In the genomic region with DNA sequence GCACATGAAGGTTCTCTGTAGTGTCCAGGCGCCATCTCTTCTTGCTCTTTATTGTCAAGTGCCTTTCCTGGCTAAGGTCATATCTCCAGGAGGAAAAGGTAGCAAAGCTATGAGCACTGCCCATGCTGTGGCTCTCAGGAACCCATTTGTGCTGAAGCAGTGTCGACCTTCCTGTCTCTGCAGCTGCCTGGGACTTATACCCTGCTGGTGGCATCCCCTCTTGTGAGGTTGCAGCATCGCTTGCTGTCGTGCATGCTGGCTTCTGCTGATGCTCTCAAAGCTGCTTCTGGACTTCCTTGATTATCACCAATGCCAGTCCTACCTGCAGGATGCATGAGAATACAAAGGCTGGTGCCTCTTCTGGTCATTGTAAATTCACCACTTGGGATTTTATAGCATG, we compare ENCODE assay signal across 27 cellular contexts. TPM values are rescaled to one million over a fixed set of nuclear protein-coding genes. Genes with fewer than 3 reads are reported as not detected.
DNase-seq lines count a peak whose midpoint lies in the region; ATAC-seq, FAIRE-seq and TF ChIP-seq lines count a peak whose summit lies in the region.
"Had no signal": no experiment of that assay in that cellular context is flagged by ENCODE, and none has a peak within 500 bp of the region (broad histone marks: within the 10 kb centered on the region; RNA-seq: fewer than 3 reads in every experiment).

No MANE protein-coding gene starts in this region.

- H3K56ac ChIP-seq in IMR-90 (ENCODE audit: extremely low read depth, insufficient read depth, low read length), result no peak overlapping the region

- H3K9ac ChIP-seq in IMR-90 (ENCODE audit: low read depth, low read length), result no peak overlapping the region
- H3K9ac ChIP-seq: BLaER1 treated with 17β-estradiol and CSF1 and Interleukin-3, amounts not matched to agents 10 nM and 100 nM had no signal

- no peaks in the 10 kb centered on the region for H3K79me1 ChIP-seq in IMR-90 (ENCODE audit: low read depth in 1 of 2, low read length in 2 of 2)

- ATAC-seq in IMR-90 (ENCODE audit: low read depth) (no peak), GM21786 (IDR thresholded peaks at IDR 0.05; ENCODE audit: unreplicated experiment) (no peak)
- ATAC-seq: A549, GM12878 had no signal

- no peak overlapping the region for H4K8ac ChIP-seq in IMR-90 (ENCODE audit: low read depth in 2 of 2, low read length in 2 of 2)

- no peak for DNase-seq in IMR-90
- no peak for DNase-seq in chondrocyte (ENCODE audit: low spot score)
- DNase-seq in osteocyte (ENCODE audit: extremely low spot score, unreplicated experiment), result no peak
- no peak for DNase-seq in urothelium cell line (ENCODE audit: low spot score)
- no peak for DNase-seq in OCI-M2 (lab: John Stamatoyannopoulos, UW; ENCODE audit: unreplicated experiment)
- DNase-seq in esophagus muscularis mucosa (ENCODE audit: extremely low spot score), result no peak
- DNase-seq: 8988T; ACHN; AML-193; BE2C; CD4-positive, alpha-beta T cell; CD8-positive, alpha-beta memory T cell; DMS 273 treated with DMSO at 0.1 percent for 48 hours; DMS79; EL; GDM1; GOT3; HFFc6 had no signal

- peaks cover 11% of the 10 kb centered on the region; the same call in 1 of the 2 replicates for H3K9me1 ChIP-seq in IMR-90 (ENCODE audit: insufficient read depth, low read length)

- H2BK15ac ChIP-seq in IMR-90 (ENCODE audit: low read depth, low read length), result no peak overlapping the region

- H2AK9ac ChIP-seq in IMR-90 (replicated peaks; ENCODE audit: low read depth, low read length, poor library complexity), result no peak overlapping the region

- no peak overlapping the region for H4K91ac ChIP-seq in IMR-90 (ENCODE audit: insufficient read depth, low read depth, low read length)

- TF ChIP-seq RAD21 in IMR-90 (IDR thresholded peaks at IDR 0.05; ENCODE audit: low read length), result no peak

- H3K36me3 Mint-ChIP-seq in chondrocyte (ENCODE audit: low read depth) (no peaks in the 10 kb centered on the region), osteocyte (ENCODE audit: unreplicated experiment) (no peaks in the 10 kb centered on the region)
- H3K36me3 Mint-ChIP-seq: CD14-positive monocyte; CD8-positive, alpha-beta memory T cell had no signal

- H3K23ac ChIP-seq in IMR-90 (ENCODE audit: low read depth, low read length), result no peak overlapping the region

- H3K18ac ChIP-seq in IMR-90 (ENCODE audit: low read depth, low read length), result no peak overlapping the region

- 83% methylated on average over 3 of the region's 4 CpGs; no CpG with 5 or more reads in 1 of the 2 experiments for WGBS in IMR-90 (ENCODE audit: extremely low coverage in 2 of 2, insufficient read length in 1 of 2), 2 experiments
- WGBS in esophagus muscularis mucosa, result 95% methylated on average over 4 of the region's 4 CpGs

- no peak for TF ChIP-seq EP300 in esophagus muscularis mucosa (IDR thresholded peaks at IDR 0.05)

- no peak for TF ChIP-seq CTCF in IMR-90 (conservative IDR thresholded peaks at IDR 0.05; ENCODE audit: low read depth, low read length)
- no peak for TF ChIP-seq CTCF in chondrocyte (IDR thresholded peaks at IDR 0.05)
- no peak for TF ChIP-seq CTCF in osteocyte (IDR thresholded peaks at IDR 0.05)
- no peak for TF ChIP-seq CTCF in esophagus muscularis mucosa (IDR thresholded peaks at IDR 0.05)

- no peak overlapping the region for H2AK5ac ChIP-seq in IMR-90 (ENCODE audit: low read depth, low read length)

- in situ Hi-C loops in IMR-90 (cut with MboI; ENCODE audit: low sequenced_read_pairs), result no loop called here

- peak overlapping the region; percentile 45; the same call in 1 of the 2 replicates for H2BK20ac ChIP-seq in IMR-90 (ENCODE audit: low read depth, low read length)

- intact Hi-C loops in IMR-90 (cut with micrococcal nuclease), result no loop called here
- intact Hi-C loops in esophagus muscularis mucosa (cut with DNase I), result no loop called here

- H3K27me3 Mint-ChIP-seq in chondrocyte (ENCODE audit: low read depth) (no peaks in the 10 kb centered on the region), osteocyte (ENCODE audit: unreplicated experiment) (no peaks in the 10 kb centered on the region)
- H3K27me3 Mint-ChIP-seq: CD4-positive, alpha-beta T cell had no signal

- FAIRE-seq in urothelium cell line (lab: Jason Lieb, UNC), result peak; percentile 5
- FAIRE-seq: A549, D721Med, GM12878, GM19239, H54 had no signal

- H3K36me3 ChIP-seq in IMR-90 (ENCODE audit: control insufficient read depth, insufficient read depth, low read length) (no peaks in the 10 kb centered on the region), esophagus muscularis mucosa (no peaks in the 10 kb centered on the region)
- H3K36me3 ChIP-seq: BE2C; BLaER1 treated with 17β-estradiol and CSF1 and Interleukin-3, amounts not matched to agents 10 nM and 100 nM; HAP-1 had no signal

- H3K27ac Mint-ChIP-seq in chondrocyte (ENCODE audit: unreplicated experiment) (peak overlapping the region; percentile 99), osteocyte (ENCODE audit: unreplicated experiment) (peak overlapping the region; percentile 99)
- H3K27ac Mint-ChIP-seq: CD14-positive monocyte; CD4-positive, alpha-beta T cell; CD8-positive, alpha-beta memory T cell; HFFc6 had no signal

- no peak overlapping the region for H3K27ac ChIP-seq in IMR-90 (ENCODE audit: insufficient read depth, low read length)
- H3K27ac ChIP-seq in esophagus muscularis mucosa (replicated peaks in 1 of 4), result no peak overlapping the region
- H3K27ac ChIP-seq: A549; BLaER1 treated with 17β-estradiol and CSF1 and Interleukin-3, amounts not matched to agents 10 nM and 100 nM had no signal

- BruUV-seq in IMR-90 (replicated peaks; lab: Mats Ljungman, UMichigan), result no TSS peak

- H3K4me1 Mint-ChIP-seq in chondrocyte (ENCODE audit: low read depth) (peaks cover 45% of the 10 kb centered on the region), osteocyte (ENCODE audit: unreplicated experiment) (peaks cover 41% of the 10 kb centered on the region)

- no peak overlapping the region for H4K5ac ChIP-seq in IMR-90 (ENCODE audit: low read depth, low read length)

- CTCF ChIA-PET in IMR-90 (lab: Yijun Ruan, JAX), result no interaction called here

- H3K14ac ChIP-seq in IMR-90 (replicated peaks; ENCODE audit: low read depth, low read length), result no peak overlapping the region

- no peaks in the 10 kb centered on the region for H3K27me3 ChIP-seq in IMR-90 (ENCODE audit: control insufficient read depth, insufficient read depth, low read length)
- H3K27me3 ChIP-seq in esophagus muscularis mucosa, result peaks cover 0 to 15% (median 0%) of the 10 kb centered on the region in 4 donors
- H3K27me3 ChIP-seq: BE2C had no signal

- H3K4me1 ChIP-seq in IMR-90 (ENCODE audit: control insufficient read depth, insufficient read depth, low read length) (peaks cover 11% of the 10 kb centered on the region), esophagus muscularis mucosa (peaks cover 4 to 28% (median 22%) of the 10 kb centered on the region in 4 donors)
- H3K4me1 ChIP-seq: A549, BE2C, HAP-1 had no signal

- dilution Hi-C loops in IMR-90 (cut with HindIII; ENCODE audit: low sequenced_read_pairs, unreplicated experiment), result no loop called here

- no peak for TF ChIP-seq POLR2A in IMR-90 (IDR thresholded peaks at IDR 0.05; ENCODE audit: low read depth, low read length)
- TF ChIP-seq POLR2A in esophagus muscularis mucosa (IDR thresholded peaks at IDR 0.05; ENCODE audit: low read depth), result no peak

- H3K9me3 Mint-ChIP-seq in chondrocyte (ENCODE audit: low read depth) (no peaks in the 10 kb centered on the region), osteocyte (ENCODE audit: unreplicated experiment) (no peaks in the 10 kb centered on the region)
- H3K9me3 Mint-ChIP-seq: CD4-positive, alpha-beta T cell; CD8-positive, alpha-beta memory T cell; HFFc6 had no signal

- no peak overlapping the region for H3K4me2 ChIP-seq in IMR-90 (ENCODE audit: low read depth, low read length)
- H3K4me2 ChIP-seq: A549; BLaER1 treated with 17β-estradiol and CSF1 and Interleukin-3, amounts not matched to agents 10 nM and 100 nM had no signal

- H3K9me3 ChIP-seq in IMR-90 (ENCODE audit: control insufficient read depth, insufficient read depth, low read length) (no peaks in the 10 kb centered on the region), esophagus muscularis mucosa (no peaks in the 10 kb centered on the region)
- H3K9me3 ChIP-seq: A549, BE2C, HAP-1 had no signal

- H3K4me3 ChIP-seq in IMR-90 (ENCODE audit: insufficient read depth, low read depth, low read length) (no peak overlapping the region), esophagus muscularis mucosa (no peak overlapping the region)
- H3K4me3 ChIP-seq: A549; BLaER1 treated with 17β-estradiol and CSF1 and Interleukin-3, amounts not matched to agents 10 nM and 100 nM; GM12878; HAP-1 had no signal

- POLR2A ChIA-PET in IMR-90 (lab: Charles Lee; ENCODE audit: unreplicated experiment), result no interaction called here

- H3K4me3 Mint-ChIP-seq in chondrocyte (ENCODE audit: unreplicated experiment), result peak overlapping the region; percentile 31
- H3K4me3 Mint-ChIP-seq in osteocyte (ENCODE audit: unreplicated experiment), result no peak overlapping the region
- H3K4me3 Mint-ChIP-seq: CD14-positive monocyte; CD4-positive, alpha-beta T cell; CD8-positive, alpha-beta memory T cell; HFFc6 had no signal

- no peak overlapping the region for H2BK5ac ChIP-seq in IMR-90 (ENCODE audit: low read depth, low read length, poor library complexity, severe bottlenecking)

- H3K4ac ChIP-seq in IMR-90 (ENCODE audit: low read depth, low read length), result no peak overlapping the region

- H4K20me1 ChIP-seq in IMR-90 (ENCODE audit: insufficient read depth, low read length), result peaks cover 4% of the 10 kb centered on the region; the same call in 1 of the 2 replicates
- H4K20me1 ChIP-seq: BLaER1 treated with 17β-estradiol and CSF1 and Interleukin-3, amounts not matched to agents 10 nM and 100 nM had no signal

- no peak overlapping the region; the same call in 1 of the 2 replicates for H2BK120ac ChIP-seq in IMR-90 (ENCODE audit: low read depth, low read length)

- H2AFZ ChIP-seq in IMR-90 (replicated peaks; ENCODE audit: low read length, poor library complexity), result no peak overlapping the region

RNA-seq across cellular contexts. Expression of gene PTPN2, which starts 22.1 kb away (rescaled TPM):
- 30.6 and 36.9 TPM in 2 replicates for total RNA-seq in IMR-90 (2012; rRNA removed)
- polyA plus RNA-seq in IMR-90 (2012; rRNA removed), result 10.9 and 13.2 TPM in 2 replicates
- polyA plus RNA-seq in IMR-90 (2012; cell fraction: cytosol; rRNA removed), result 2.4 and 3.9 TPM in 2 replicates
- 3.7 and 32.1 TPM in 2 replicates for polyA plus RNA-seq in IMR-90 (2012; cell fraction: nucleus; rRNA removed; ENCODE audit: low replicate concordance)
- 21.9 to 29.0 TPM (median 22.2 TPM) in 3 replicates for total RNA-seq in chondrocyte
- total RNA-seq in osteocyte, result 27.1 and 28.6 TPM in 2 replicates
- total RNA-seq in esophagus muscularis mucosa, result 10 to 100 TPM; 14.3 to 27.5 (median 18.0) TPM

RNA-seq across cellular contexts. Expression of gene SEH1L, which starts 41.7 kb away (rescaled TPM):
- total RNA-seq in IMR-90 (2012; rRNA removed) (43.0 and 45.5 TPM in 2 replicates), chondrocyte (34.1 to 37.5 TPM (median 36.3 TPM) in 3 replicates), osteocyte (47.5 and 48.0 TPM in 2 replicates), esophagus muscularis mucosa (10 to 100 TPM; 18.0 to 42.6 (median 23.2) TPM)
- polyA plus RNA-seq in IMR-90 (2012; rRNA removed), result 25.1 and 27.6 TPM in 2 replicates
- 9.5 and 19.0 TPM in 2 replicates for polyA plus RNA-seq in IMR-90 (2012; cell fraction: cytosol; rRNA removed)
- 8.2 and 20.6 TPM in 2 replicates for polyA plus RNA-seq in IMR-90 (2012; cell fraction: nucleus; rRNA removed; ENCODE audit: low replicate concordance)
